Comparison of ENCODE assay signal across 8 cellular contexts in genomic region chr2:95207111-95207961, GRCh38. TPM values are rescaled to one million over a fixed set of nuclear protein-coding genes. Genes with fewer than 3 reads are reported as not detected.
DNase-seq lines count a peak whose midpoint lies in the region; ATAC-seq and TF ChIP-seq lines count a peak whose summit lies in the region.

ZNF892 (plus strand) TSS chr2:95207521; CDS start chr2:95207816, 295 bp downstream.

- H3K9me3 Mint-ChIP-seq in naive thymus-derived CD8-positive, alpha-beta T cell, result peaks cover 0 to 35% (median 27%) of the 10 kb centered on the region in 9 donors
- peaks cover 14 to 15% of the 10 kb centered on the region in 2 donors for H3K9me3 Mint-ChIP-seq in stimulated activated naive B cell treated with anti-CD40 and anti-IgM and Interleukin-4, amounts not matched to agents 10 μg/mL and 1 μg/mL and 100 μg/mL, for 72 hours

- H3K27ac ChIP-seq in IMR-90 (ENCODE audit: insufficient read depth, low read length) (peak within 1 kb of the TSS; percentile 53), Panc1 (ENCODE audit: low read length) (peak within 1 kb of the TSS; percentile 83)

- TF ChIP-seq CTCF in IMR-90 (conservative IDR thresholded peaks at IDR 0.05; ENCODE audit: low read depth, low read length) (peak; percentile 43), Panc1 (IDR thresholded peaks at IDR 0.05) (peak; percentile 85), fibroblast of mammary gland (conservative IDR thresholded peaks at IDR 0.05; ENCODE audit: control insufficient read depth, insufficient read depth, low read depth, low read length) (peak; percentile 13)

- CTCF ChIA-PET in IMR-90 (lab: Yijun Ruan, JAX), result interaction anchor here (0.5 kb wide), 1 partner anchor 107 kb away, joined by 4 read pairs; no protein-coding TSS in a partner anchor
- CTCF ChIA-PET in Panc1 (lab: Charles Lee), result no interaction called here

- H3K36me3 Mint-ChIP-seq in naive thymus-derived CD8-positive, alpha-beta T cell, result peaks cover 31 to 44% (median 37%) of the 10 kb centered on the region in 3 donors
- peaks cover 31 to 47% of the 10 kb centered on the region in 2 donors for H3K36me3 Mint-ChIP-seq in stimulated activated naive B cell treated with anti-CD40 and anti-IgM and Interleukin-4, amounts not matched to agents 10 μg/mL and 1 μg/mL and 100 μg/mL, for 72 hours

- peak; percentile 26; the same call in 1 of the 2 replicates for TF ChIP-seq POLR2A in IMR-90 (IDR thresholded peaks at IDR 0.05; ENCODE audit: low read depth, low read length)

- H3K27ac Mint-ChIP-seq in naive thymus-derived CD8-positive, alpha-beta T cell, result peak within 1 kb of the TSS; percentile 81 to 95 (median 89)
- peak within 1 kb of the TSS; percentile 97 for H3K27ac Mint-ChIP-seq in stimulated activated naive B cell treated with anti-CD40 and anti-IgM and Interleukin-4, amounts not matched to agents 10 μg/mL and 1 μg/mL and 100 μg/mL, for 72 hours

- peak within 1 kb of the TSS; percentile 55 for H3K9ac ChIP-seq in IMR-90 (ENCODE audit: low read depth, low read length)

- DNase-seq in DMS79 (lab: John Stamatoyannopoulos, UW) (peak; percentile 89), IMR-90 (peak; percentile 82), Panc1 (ENCODE audit: low read depth, low spot score) (peak; percentile 61), fibroblast of mammary gland (ENCODE audit: low read depth) (peak; percentile 87)
- DNase-seq in activated T-helper 1 cell treated with anti-CD3 and anti-CD28 coated beads, Interleukin-2, amount 50 U/mL, for 16 hours (ENCODE audit: low read depth in 1 of 2, low spot score in 1 of 2), result peak; percentile 55 to 63
- peak; percentile 57 to 83 (median 68) for DNase-seq in naive thymus-derived CD8-positive, alpha-beta T cell
- peak; percentile 83 for DNase-seq in stimulated activated naive B cell treated with anti-CD40 and anti-IgM and Interleukin-4, amounts not matched to agents 10 μg/mL and 1 μg/mL and 100 μg/mL, for 72 hours

- H2BK5ac ChIP-seq in IMR-90 (ENCODE audit: low read depth, low read length, poor library complexity, severe bottlenecking), result peak within 1 kb of the TSS; percentile 49

- H3K9me1 ChIP-seq in IMR-90 (ENCODE audit: insufficient read depth, low read length), result no peaks in the 10 kb centered on the region

- 2% methylated on average over 48 of the region's 74 CpGs; no CpG with 5 or more reads in 1 of the 2 experiments for WGBS in IMR-90 (ENCODE audit: extremely low coverage in 2 of 2, insufficient read length in 1 of 2), 2 experiments

- no peak within 1 kb of the TSS; the same call in 1 of the 2 replicates for H4K91ac ChIP-seq in IMR-90 (ENCODE audit: insufficient read depth, low read depth, low read length)

- in situ Hi-C loops in IMR-90 (cut with MboI; ENCODE audit: low sequenced_read_pairs), result no loop called here
- in situ Hi-C loops in Panc1 (cut with HindIII; ENCODE audit: low pct_unique_long_range_greater_than_20kb, low sequenced_read_pairs), result no loop called here

- peak within 1 kb of the TSS; percentile 99 for H2AFZ ChIP-seq in IMR-90 (replicated peaks; ENCODE audit: low read length, poor library complexity)

- H4K20me1 ChIP-seq in IMR-90 (ENCODE audit: insufficient read depth, low read length), result no peaks in the 10 kb centered on the region

- POLR2A ChIA-PET in IMR-90 (lab: Charles Lee; ENCODE audit: unreplicated experiment), result no interaction called here
- POLR2A ChIA-PET in Panc1 (lab: Charles Lee), result no interaction called here
- POLR2A ChIA-PET in naive thymus-derived CD8-positive, alpha-beta T cell (lab: Charles Lee), result interaction anchor here (0.5 to 0.9 kb wide), 2 partner anchors 12 to 42 kb away, joined by 3 read pairs; partner anchors contain the start of gene ZNF2

- H3K4me1 Mint-ChIP-seq in naive thymus-derived CD8-positive, alpha-beta T cell, result peaks cover 13 to 32% (median 27%) of the 10 kb centered on the region in 4 donors
- peaks cover 7 to 12% of the 10 kb centered on the region in 2 donors for H3K4me1 Mint-ChIP-seq in stimulated activated naive B cell treated with anti-CD40 and anti-IgM and Interleukin-4, amounts not matched to agents 10 μg/mL and 1 μg/mL and 100 μg/mL, for 72 hours

- intact Hi-C loops in IMR-90 (cut with micrococcal nuclease) (loop anchor here (1.0 to 5.0 kb wide), 2 partner anchors 40 to 185 kb away; partner anchors contain the start of gene ZNF2), Panc1 (cut with micrococcal nuclease; ENCODE audit: unreplicated experiment) (no loop called here)

- H4K5ac ChIP-seq in IMR-90 (ENCODE audit: low read depth, low read length), result peak within 1 kb of the TSS; percentile 54

- ATAC-seq in GM21528 (IDR thresholded peaks at IDR 0.05; ENCODE audit: low FRiP score, unreplicated experiment), result peak; percentile 98
- peak; percentile 98 for ATAC-seq in IMR-90 (ENCODE audit: low read depth)
- peak; percentile 99 for ATAC-seq in Panc1
- peak; percentile 93 to 95 for ATAC-seq in naive thymus-derived CD8-positive, alpha-beta T cell
- peak; percentile 96 to 97 for ATAC-seq in stimulated activated naive B cell treated with anti-CD40 and anti-IgM and Interleukin-4, amounts not matched to agents 10 μg/mL and 1 μg/mL and 100 μg/mL, for 72 hours (replicated peaks)

- H3K27me3 ChIP-seq in IMR-90 (ENCODE audit: control insufficient read depth, insufficient read depth, low read length) (no peaks in the 10 kb centered on the region), Panc1 (ENCODE audit: control insufficient read depth, insufficient read depth, low read length) (no peaks in the 10 kb centered on the region)

- peaks cover 18% of the 10 kb centered on the region for H3K36me3 ChIP-seq in IMR-90 (ENCODE audit: control insufficient read depth, insufficient read depth, low read length)
- H3K36me3 ChIP-seq in Panc1 (ENCODE audit: control insufficient read depth, insufficient read depth, low read length), result peaks cover 2% of the 10 kb centered on the region; the same call in 1 of the 2 replicates

- H3K79me1 ChIP-seq in IMR-90 (ENCODE audit: low read depth in 1 of 2, low read length in 2 of 2), result peaks cover 0 to 4% of the 10 kb centered on the region in 2 experiments; a peak in 2 of 4 replicates

- no peak within 1 kb of the TSS; the same call in 1 of the 2 replicates for H2BK120ac ChIP-seq in IMR-90 (ENCODE audit: low read depth, low read length)

- peak; percentile 52 for TF ChIP-seq RAD21 in IMR-90 (IDR thresholded peaks at IDR 0.05; ENCODE audit: low read length)

- H3K4me3 Mint-ChIP-seq in naive thymus-derived CD8-positive, alpha-beta T cell, result peak within 1 kb of the TSS; percentile 91 to 97 (median 94)
- peak within 1 kb of the TSS; percentile 93 to 98 for H3K4me3 Mint-ChIP-seq in stimulated activated naive B cell treated with anti-CD40 and anti-IgM and Interleukin-4, amounts not matched to agents 10 μg/mL and 1 μg/mL and 100 μg/mL, for 72 hours

- no peaks in the 10 kb centered on the region for H3K27me3 Mint-ChIP-seq in naive thymus-derived CD8-positive, alpha-beta T cell
- H3K27me3 Mint-ChIP-seq in stimulated activated naive B cell treated with anti-CD40 and anti-IgM and Interleukin-4, amounts not matched to agents 10 μg/mL and 1 μg/mL and 100 μg/mL, for 72 hours, result no peaks in the 10 kb centered on the region

- H4K8ac ChIP-seq in IMR-90 (ENCODE audit: low read depth in 2 of 2, low read length in 2 of 2), result peak within 1 kb of the TSS; percentile 62 to 86

- H3K4me3 ChIP-seq in IMR-90 (ENCODE audit: insufficient read depth, low read depth, low read length) (peak within 1 kb of the TSS; percentile 91), Panc1 (ENCODE audit: low read depth in 2 of 2, low read length in 2 of 2) (peak within 1 kb of the TSS; percentile 61 to 71), fibroblast of mammary gland (ENCODE audit: control insufficient read depth, low read depth, low read length) (peak within 1 kb of the TSS; percentile 69)

- dilution Hi-C loops in IMR-90 (cut with HindIII; ENCODE audit: low sequenced_read_pairs, unreplicated experiment), result no loop called here

- H3K14ac ChIP-seq in IMR-90 (replicated peaks; ENCODE audit: low read depth, low read length), result peak within 1 kb of the TSS; percentile 54

- no peak within 1 kb of the TSS for H2BK20ac ChIP-seq in IMR-90 (ENCODE audit: low read depth, low read length)

- peaks cover 17% of the 10 kb centered on the region for H3K9me3 ChIP-seq in IMR-90 (ENCODE audit: control insufficient read depth, insufficient read depth, low read length)
- peaks cover 43% of the 10 kb centered on the region for H3K9me3 ChIP-seq in Panc1 (ENCODE audit: control insufficient read depth, insufficient read depth, low read depth, low read length)

- peak within 1 kb of the TSS; percentile 89 for H2AK9ac ChIP-seq in IMR-90 (replicated peaks; ENCODE audit: low read depth, low read length, poor library complexity)

- no peaks in the 10 kb centered on the region for H3K4me1 ChIP-seq in IMR-90 (ENCODE audit: control insufficient read depth, insufficient read depth, low read length)
- peaks cover 4% of the 10 kb centered on the region; the same call in 1 of the 2 replicates for H3K4me1 ChIP-seq in Panc1 (ENCODE audit: control insufficient read depth, insufficient read depth, low read length)

- peak within 1 kb of the TSS; percentile 68 for H3K4ac ChIP-seq in IMR-90 (ENCODE audit: low read depth, low read length)

- peak within 1 kb of the TSS; percentile 71; the same call in 1 of the 2 replicates for H3K23ac ChIP-seq in IMR-90 (ENCODE audit: low read depth, low read length)

- H3K18ac ChIP-seq in IMR-90 (ENCODE audit: low read depth, low read length), result no peak within 1 kb of the TSS

- BruUV-seq in IMR-90 (replicated peaks; lab: Mats Ljungman, UMichigan) (no TSS peak), Panc1 (replicated peaks; lab: Mats Ljungman, UMichigan) (no TSS peak)

- H2BK15ac ChIP-seq in IMR-90 (ENCODE audit: low read depth, low read length), result no peak within 1 kb of the TSS

- H2AK5ac ChIP-seq in IMR-90 (ENCODE audit: low read depth, low read length), result no peak within 1 kb of the TSS

- peak within 1 kb of the TSS; percentile 24; the same call in 1 of the 2 replicates for H3K56ac ChIP-seq in IMR-90 (ENCODE audit: extremely low read depth, insufficient read depth, low read length)

- peak within 1 kb of the TSS; percentile 94 for H3K4me2 ChIP-seq in IMR-90 (ENCODE audit: low read depth, low read length)

RNA-seq across cellular contexts. Expression of gene ZNF892, which starts in this region (rescaled TPM):
- total RNA-seq in IMR-90 (2012; rRNA removed), result 2.2 and 2.7 TPM in 2 replicates
- polyA plus RNA-seq in IMR-90 (2012; rRNA removed), result 0.46 and 0.49 TPM in 2 replicates
- polyA plus RNA-seq in IMR-90 (2012; cell fraction: cytosol; rRNA removed), result 0.33 and 1.6 TPM in 2 replicates
- 0.22 and 0.57 TPM in 2 replicates for polyA plus RNA-seq in IMR-90 (2012; cell fraction: nucleus; rRNA removed; ENCODE audit: low replicate concordance)
- total RNA-seq in Panc1 (2021; ENCODE audit: unreplicated experiment), result 8.1 TPM
- polyA plus RNA-seq in Panc1 (2012; ENCODE audit: insufficient read length), result 2.6 TPM
- total RNA-seq in naive thymus-derived CD8-positive, alpha-beta T cell, result 1 to 10 TPM; 3.0 to 4.0 TPM
- 1 to 10 TPM in 1 of 3 donors, under 1 TPM in 2; 0.65 to 1.7 (median 0.88) TPM for polyA plus RNA-seq in naive thymus-derived CD8-positive, alpha-beta T cell

Comparison
In these comparisons a context has a peak if more than half of its experiments do, and no peak if none do; other contexts are left out.
1. Peak in every context shown above with its lines: DNase-seq, ATAC-seq, H3K4me3 ChIP-seq and H3K27ac ChIP-seq.
2. CTCF ChIP-seq: peak in every context shown above with its lines; median percentile 85 in Panc1; 43 in IMR-90; 13 in fibroblast of mammary gland.